ENCODE assay signal across 1 cellular context in genomic region chr10:97701438-97702064, GRCh38.
TF ChIP-seq lines count a peak whose summit lies in the region.

No MANE protein-coding gene starts in this region.

TF ChIP-seq in GM23338, 12 proteins besides CTCF, POLR2A, EP300 and RAD21 (continued from another document):
- TF ChIP-seq NANOG (IDR thresholded peaks at IDR 0.05; ENCODE audit: borderline replicate concordance) (no peak), EZH2 (IDR thresholded peaks at IDR 0.05; ENCODE audit: low read depth, unreplicated experiment) (no peak), ETS1 (IDR thresholded peaks at IDR 0.05) (no peak)
TF ChIP-seq in GM23338: peak in this region for 0.
